ENCODE assay signal across 12 cellular contexts in genomic region chr16:65704866-65705265, GRCh38.
DNase-seq lines count a peak whose midpoint lies in the region; ATAC-seq, FAIRE-seq and TF ChIP-seq lines count a peak whose summit lies in the region.
"Had no signal": no experiment of that assay in that cellular context is flagged by ENCODE, and none has a peak within 500 bp of the region (broad histone marks: within the 10 kb centered on the region; RNA-seq: fewer than 3 reads in every experiment).

No MANE protein-coding gene starts in this region.

- no peak for TF ChIP-seq POLR2A in HCT116 (IDR thresholded peaks at IDR 0.05; ENCODE audit: borderline replicate concordance, extremely low read depth, insufficient read depth, insufficient read length)
- TF ChIP-seq POLR2A in prostate gland (IDR thresholded peaks at IDR 0.05) = no peak

- H3K4me1 ChIP-seq in HCT116 (ENCODE audit: control insufficient read depth in 1 of 2, insufficient read depth in 2 of 2, low read length in 2 of 2) (no peaks in the 10 kb centered on the region), kidney (ENCODE audit: control insufficient read depth in 1 of 2, insufficient read depth in 1 of 2, low read depth in 1 of 2, low read length in 2 of 2) (no peaks in the 10 kb centered on the region), prostate gland (replicated peaks) (no peaks in the 10 kb centered on the region)
- H3K4me1 ChIP-seq: psoas muscle had no signal

- DNase-seq in BJ (ENCODE audit: low read depth) (no peak), HCT116 (ENCODE audit: low read depth, low spot score) (no peak), WTC11 (ENCODE audit: low spot score) (peak; percentile 25), kidney (no peak), prostate gland (ENCODE audit: low spot score) (no peak), germinal center (ENCODE audit: low spot score) (no peak), H4 (ENCODE audit: low spot score) (no peak)
- DNase-seq: activated naive CD8-positive, alpha-beta T cell treated with anti-CD3 and anti-CD28 coated beads for 36 hours; NCI-H1694 treated with DMSO at 0.1 percent for 48 hours; PC-9; psoas muscle had no signal

- H4K20me1 ChIP-seq in HCT116 (ENCODE audit: insufficient read depth) = no peaks in the 10 kb centered on the region

- CTCF ChIA-PET in BJ (lab: Yijun Ruan, JAX) (interaction anchor here (0.8 kb wide), 2 partner anchors 96 to 231 kb away, joined by 3 read pairs; no protein-coding TSS in a partner anchor), HCT116 (lab: Charles Lee) (no interaction called here), WTC11 (lab: Charles Lee) (interaction anchor here (0.5 to 1.3 kb wide), 15 partner anchors 8 to 740 kb away, joined by 3 to 6 read pairs (median 3); no protein-coding TSS in a partner anchor)

- H3K36me3 ChIP-seq in BJ (ENCODE audit: control insufficient read depth, insufficient read depth, low read length) (no peaks in the 10 kb centered on the region), HCT116 (ENCODE audit: control insufficient read depth in 1 of 2, insufficient read depth in 2 of 2, low read length in 2 of 2) (no peaks in the 10 kb centered on the region), kidney (ENCODE audit: control insufficient read depth in 1 of 2, insufficient read depth in 2 of 2, low read length in 2 of 2) (no peaks in the 10 kb centered on the region), prostate gland (no peaks in the 10 kb centered on the region)

- H3K4me3 Mint-ChIP-seq in WTC11 = no peak overlapping the region
- H3K4me3 Mint-ChIP-seq: activated naive CD8-positive, alpha-beta T cell treated with anti-CD3 and anti-CD28 coated beads for 36 hours had no signal

- BruUV-seq in HCT116 (replicated peaks; lab: Mats Ljungman, UMichigan) = no TSS peak

- ATAC-seq in HCT116 (no peak), WTC11 (peak; percentile 55; the same call in 1 of the 2 replicates), HG03159 (IDR thresholded peaks at IDR 0.05; ENCODE audit: unreplicated experiment) (no peak)
- ATAC-seq: psoas muscle had no signal

- H3K27ac ChIP-seq in HCT116 (ENCODE audit: low read depth, low read length) (no peak overlapping the region), kidney (ENCODE audit: low read depth in 2 of 2, low read length in 2 of 2) (no peak overlapping the region), prostate gland (no peak overlapping the region)
- H3K27ac ChIP-seq: PC-9, psoas muscle had no signal

- no peak overlapping the region for H3K4me2 ChIP-seq in HCT116 (ENCODE audit: low read length)
- H3K4me2 ChIP-seq: PC-9 had no signal

- no peak overlapping the region for H3K4me3 ChIP-seq in BJ (ENCODE audit: low read depth, low read length)
- H3K4me3 ChIP-seq in HCT116 (replicated peaks in 1 of 2; ENCODE audit: low read depth in 1 of 2, low read length in 2 of 2) = no peak overlapping the region
- H3K4me3 ChIP-seq in kidney (ENCODE audit: low read length in 2 of 2) = no peak overlapping the region
- no peak overlapping the region for H3K4me3 ChIP-seq in prostate gland
- H3K4me3 ChIP-seq: PC-9, psoas muscle had no signal

- 0 out of 2 replicates have a peak, but pooled peaks have one; percentile 14 for TF ChIP-seq RAD21 in HCT116 (IDR thresholded peaks at IDR 0.05; ENCODE audit: low read depth)

- intact Hi-C loops in HCT116 (cut with micrococcal nuclease) = no loop called here
- intact Hi-C loops in kidney (cut with DNase I) = no loop called here
- intact Hi-C loops in prostate gland (cut with DNase I) = no loop called here

- no peak overlapping the region for H2AFZ ChIP-seq in HCT116 (ENCODE audit: low read depth, low read length, poor library complexity, severe bottlenecking)
- H2AFZ ChIP-seq: PC-9 had no signal

- H3K79me2 ChIP-seq in HCT116 (ENCODE audit: insufficient read depth, low read length) = no peaks in the 10 kb centered on the region

- no peak for FAIRE-seq in kidney (lab: Jason Lieb, UNC)

- RAD21 ChIA-PET in HCT116 (lab: Charles Lee; ENCODE audit: low non-redundant PET in 1 of 2, low total read pairs in 2 of 2, uncharacterized antibody in 2 of 2, unreplicated experiment in 2 of 2) = no interaction called here

- H3K27ac Mint-ChIP-seq in WTC11 = no peak overlapping the region
- H3K27ac Mint-ChIP-seq: activated naive CD8-positive, alpha-beta T cell treated with anti-CD3 and anti-CD28 coated beads for 36 hours had no signal

- H3K9ac ChIP-seq in HCT116 (ENCODE audit: low read length) (no peak overlapping the region), kidney (ENCODE audit: low read length in 2 of 2) (no peak overlapping the region)

- H3K36me3 Mint-ChIP-seq in WTC11 = no peaks in the 10 kb centered on the region

- POLR2A ChIA-PET in BJ (lab: Charles Lee) (no interaction called here), HCT116 (lab: Charles Lee) (no interaction called here), WTC11 (lab: Charles Lee) (no interaction called here)

- no peaks in the 10 kb centered on the region for H3K27me3 Mint-ChIP-seq in WTC11 (ENCODE audit: low read depth)

- H3K27me3 ChIP-seq in BJ (ENCODE audit: control insufficient read depth, insufficient read depth, low read length) = no peaks in the 10 kb centered on the region; the same call in 1 of the 2 replicates
- no peaks in the 10 kb centered on the region for H3K27me3 ChIP-seq in HCT116 (ENCODE audit: insufficient read depth, low read length)
- H3K27me3 ChIP-seq in prostate gland (replicated peaks; ENCODE audit: insufficient read depth) = no peaks in the 10 kb centered on the region

- TF ChIP-seq CTCF in BJ (IDR thresholded peaks at IDR 0.05; ENCODE audit: insufficient read depth, low read depth, low read length) (peak; percentile 33; the same call in 1 of the 2 replicates), HCT116 (IDR thresholded peaks at IDR 0.05 in 2 of 3, conservative IDR thresholded peaks at IDR 0.05 in 1 of 3; ENCODE audit: borderline replicate concordance in 1 of 3, insufficient read depth in 1 of 3, low read depth in 2 of 3, low read length in 2 of 3) (peak in 2 of 3 experiments; percentile 23 to 41; a peak in 3 of 6 replicates), WTC11 (IDR thresholded peaks at IDR 0.05) (no peak; the same call in 1 of the 2 replicates), kidney (IDR thresholded peaks at IDR 0.05; ENCODE audit: borderline replicate concordance, extremely low read depth, insufficient read depth) (peak; percentile 5), prostate gland (IDR thresholded peaks at IDR 0.05) (no peak)

- no peaks in the 10 kb centered on the region for H3K9me2 ChIP-seq in HCT116 (ENCODE audit: insufficient read depth)

- H3K9me3 ChIP-seq in HCT116 (ENCODE audit: control insufficient read depth in 1 of 2, insufficient read depth in 1 of 2, low read depth in 1 of 2, low read length in 2 of 2) (no peaks in the 10 kb centered on the region), kidney (ENCODE audit: control insufficient read depth in 1 of 2, low read length in 2 of 2) (no peaks in the 10 kb centered on the region), prostate gland (no peaks in the 10 kb centered on the region)
- H3K9me3 ChIP-seq: psoas muscle had no signal

- peaks cover 5% of the 10 kb centered on the region; the same call in 1 of the 2 replicates for H3K9me3 Mint-ChIP-seq in WTC11

- peaks cover 33% of the 10 kb centered on the region for H3K4me1 Mint-ChIP-seq in WTC11
- H3K4me1 Mint-ChIP-seq: activated naive CD8-positive, alpha-beta T cell treated with anti-CD3 and anti-CD28 coated beads for 36 hours had no signal

TF ChIP-seq in HCT116, 20 proteins besides CTCF, POLR2A, EP300 and RAD21:
- TF ChIP-seq SRF (IDR thresholded peaks at IDR 0.05; ENCODE audit: low read depth) (no peak), MAX (IDR thresholded peaks at IDR 0.05) (no peak), SP1 (IDR thresholded peaks at IDR 0.05; ENCODE audit: low read depth) (no peak), POLR2AphosphoS5 (IDR thresholded peaks at IDR 0.05; ENCODE audit: low read depth, low read length) (no peak), EGR1 (IDR thresholded peaks at IDR 0.05; ENCODE audit: low read depth) (no peak), FOSL1 (IDR thresholded peaks at IDR 0.05; ENCODE audit: low read depth) (no peak)

TF ChIP-seq in WTC11, 78 proteins besides CTCF, POLR2A, EP300 and RAD21:
- TF ChIP-seq, protein P1, sequence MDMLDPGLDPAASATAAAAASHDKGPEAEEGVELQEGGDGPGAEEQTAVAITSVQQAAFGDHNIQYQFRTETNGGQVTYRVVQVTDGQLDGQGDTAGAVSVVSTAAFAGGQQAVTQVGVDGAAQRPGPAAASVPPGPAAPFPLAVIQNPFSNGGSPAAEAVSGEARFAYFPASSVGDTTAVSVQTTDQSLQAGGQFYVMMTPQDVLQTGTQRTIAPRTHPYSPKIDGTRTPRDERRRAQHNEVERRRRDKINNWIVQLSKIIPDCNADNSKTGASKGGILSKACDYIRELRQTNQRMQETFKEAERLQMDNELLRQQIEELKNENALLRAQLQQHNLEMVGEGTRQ (CRISPR knock-in tag; IDR thresholded peaks at IDR 0.05) = no peak
- no peak for TF ChIP-seq SOX15 (CRISPR knock-in tag; IDR thresholded peaks at IDR 0.05)
- TF ChIP-seq ZNF317 (CRISPR knock-in tag; IDR thresholded peaks at IDR 0.05; ENCODE audit: borderline replicate concordance, low read depth) = no peak
- no peak for TF ChIP-seq MXD4 (CRISPR knock-in tag; IDR thresholded peaks at IDR 0.05; ENCODE audit: borderline replicate concordance)
- no peak for TF ChIP-seq ESRRA (CRISPR knock-in tag; IDR thresholded peaks at IDR 0.05; ENCODE audit: borderline replicate concordance)
- TF ChIP-seq FOXJ3 (CRISPR knock-in tag; IDR thresholded peaks at IDR 0.05; ENCODE audit: borderline replicate concordance) = no peak
- TF ChIP-seq NFE2L1 (CRISPR knock-in tag; IDR thresholded peaks at IDR 0.05) = no peak
- TF ChIP-seq RORB (CRISPR knock-in tag; IDR thresholded peaks at IDR 0.05) = no peak
- TF ChIP-seq, protein P2, sequence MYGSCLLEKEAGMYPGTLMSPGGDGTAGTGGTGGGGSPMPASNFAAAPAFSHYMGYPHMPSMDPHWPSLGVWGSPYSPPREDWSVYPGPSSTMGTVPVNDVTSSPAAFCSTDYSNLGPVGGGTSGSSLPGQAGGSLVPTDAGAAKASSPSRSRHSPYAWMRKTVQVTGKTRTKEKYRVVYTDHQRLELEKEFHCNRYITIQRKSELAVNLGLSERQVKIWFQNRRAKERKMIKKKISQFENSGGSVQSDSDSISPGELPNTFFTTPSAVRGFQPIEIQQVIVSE (CRISPR knock-in tag; IDR thresholded peaks at IDR 0.05; ENCODE audit: borderline replicate concordance) = no peak
TF ChIP-seq in WTC11: peak in this region for 0.

Comparison
In these comparisons a context has a peak if more than half of its experiments do, and no peak if none do; other contexts are left out.
1. CTCF ChIP-seq: peak in BJ (single experiment), HCT116 (2 of 3) and kidney (single experiment); none in WTC11 (single experiment) and prostate gland (0 of 4).